Comparison of ENCODE assay signal across 21 cellular contexts in genomic region chr7:69748530-69748929, GRCh38.
"Had no signal": no experiment of that assay in that cellular context is flagged by ENCODE, and none has a peak within 500 bp of the region (broad histone marks: within the 10 kb centered on the region; RNA-seq: fewer than 3 reads in every experiment).

No MANE protein-coding gene starts in this region.

- H3K4me1 Mint-ChIP-seq: activated B cell treated with CpG ODN at 0.5 μM for 24 hours; activated naive CD4-positive, alpha-beta T cell treated with anti-CD3 and anti-CD28 coated beads, Interleukin-2, amount 50 U/mL, for 24 hours; stimulated activated naive CD8-positive, alpha-beta T cell treated with anti-CD3 and anti-CD28 coated beads, Interleukin-15, amount 100 ng/mL, for 72 hours had no signal

- H3K9me3 Mint-ChIP-seq: activated B cell treated with CpG ODN at 0.5 μM for 24 hours; activated CD8-positive, alpha-beta T cell treated with anti-CD3 and anti-CD28 coated beads for 36 hours; activated naive CD4-positive, alpha-beta T cell treated with anti-CD3 and anti-CD28 coated beads, Interleukin-2, amount 50 U/mL, for 24 hours; activated T-cell treated with anti-CD3 and anti-CD28 coated beads, Interleukin-2, amount 50 U/mL, for 4 hours; brain; nephron progenitor cell; stimulated activated naive CD8-positive, alpha-beta T cell treated with anti-CD3 and anti-CD28 coated beads, Interleukin-15, amount 100 ng/mL, for 72 hours; T-helper 2 cell treated with Interferon-gamma antibody and Interleukin-4, amounts not matched to agents 5 μg/mL and 100 μg/mL, for 36 hours had no signal

- H3K4me3 Mint-ChIP-seq: activated B cell treated with CpG ODN at 0.5 μM for 24 hours; activated CD8-positive, alpha-beta T cell treated with anti-CD3 and anti-CD28 coated beads for 36 hours; activated naive CD4-positive, alpha-beta T cell treated with anti-CD3 and anti-CD28 coated beads, Interleukin-2, amount 50 U/mL, for 24 hours; activated T-cell treated with anti-CD3 and anti-CD28 coated beads, Interleukin-2, amount 50 U/mL, for 4 hours; brain; nephron progenitor cell; stimulated activated naive CD8-positive, alpha-beta T cell treated with anti-CD3 and anti-CD28 coated beads, Interleukin-15, amount 100 ng/mL, for 72 hours; T-helper 2 cell treated with Interferon-gamma antibody and Interleukin-4, amounts not matched to agents 5 μg/mL and 100 μg/mL, for 36 hours had no signal

- H3K36me3 ChIP-seq: left ventricle myocardium inferior, right atrium auricular region, upper lobe of right lung had no signal

- ATAC-seq: activated CD8-positive, alpha-beta T cell treated with anti-CD3 and anti-CD28 coated beads for 36 hours; stimulated activated naive CD8-positive, alpha-beta T cell treated with anti-CD3 and anti-CD28 coated beads, Interleukin-15, amount 100 ng/mL, for 72 hours; upper lobe of right lung had no signal

- H3K9me3 ChIP-seq: left ventricle myocardium inferior, right atrium auricular region, upper lobe of right lung had no signal

- DNase-seq: activated B cell treated with CpG ODN at 0.5 μM for 24 hours; activated CD4-positive, alpha-beta T cell treated with anti-CD3 and anti-CD28 coated beads for 48 hours; activated CD8-positive, alpha-beta T cell treated with anti-CD3 and anti-CD28 coated beads for 36 hours; activated effector memory CD4-positive, alpha-beta T cell treated with anti-CD3 and anti-CD28 coated beads, Interleukin-2, amount 50 U/mL, for 16 hours; activated T-cell treated with anti-CD3 and anti-CD28 coated beads, Interleukin-2, amount 50 U/mL, for 4 hours; cortex of kidney; effector CD8-positive, alpha-beta T cell; hippocampal formation; left ventricle myocardium inferior; mesenchymal stem cell; nephron progenitor cell; occipital lobe; small intestine; stimulated activated CD4-positive, alpha-beta T cell treated with anti-CD3 and anti-CD28 coated beads, Interleukin-4, amount 100 ng/mL, for 4 hours; stimulated activated naive CD8-positive, alpha-beta T cell treated with anti-CD3 and anti-CD28 coated beads, Interleukin-15, amount 100 ng/mL, for 72 hours; upper lobe of right lung had no signal

- H3K36me3 Mint-ChIP-seq: activated naive CD4-positive, alpha-beta T cell treated with anti-CD3 and anti-CD28 coated beads, Interleukin-2, amount 50 U/mL, for 24 hours; brain had no signal

- H3K4me1 ChIP-seq: right atrium auricular region had no signal

- H3K27ac ChIP-seq: epithelial cell of prostate, left ventricle myocardium inferior, right atrium auricular region, upper lobe of right lung had no signal

- H3K27ac Mint-ChIP-seq: activated B cell treated with CpG ODN at 0.5 μM for 24 hours; activated CD8-positive, alpha-beta T cell treated with anti-CD3 and anti-CD28 coated beads for 36 hours; activated naive CD4-positive, alpha-beta T cell treated with anti-CD3 and anti-CD28 coated beads, Interleukin-2, amount 50 U/mL, for 24 hours; nephron progenitor cell; stimulated activated naive CD8-positive, alpha-beta T cell treated with anti-CD3 and anti-CD28 coated beads, Interleukin-15, amount 100 ng/mL, for 72 hours; T-helper 2 cell treated with Interferon-gamma antibody and Interleukin-4, amounts not matched to agents 5 μg/mL and 100 μg/mL, for 36 hours had no signal

- H3K4me3 ChIP-seq: left ventricle myocardium inferior, right atrium auricular region, upper lobe of right lung had no signal

- H3K27me3 ChIP-seq: right atrium auricular region, upper lobe of right lung had no signal
